8 cellular contexts compared by ENCODE assay signal in the genomic region with DNA sequence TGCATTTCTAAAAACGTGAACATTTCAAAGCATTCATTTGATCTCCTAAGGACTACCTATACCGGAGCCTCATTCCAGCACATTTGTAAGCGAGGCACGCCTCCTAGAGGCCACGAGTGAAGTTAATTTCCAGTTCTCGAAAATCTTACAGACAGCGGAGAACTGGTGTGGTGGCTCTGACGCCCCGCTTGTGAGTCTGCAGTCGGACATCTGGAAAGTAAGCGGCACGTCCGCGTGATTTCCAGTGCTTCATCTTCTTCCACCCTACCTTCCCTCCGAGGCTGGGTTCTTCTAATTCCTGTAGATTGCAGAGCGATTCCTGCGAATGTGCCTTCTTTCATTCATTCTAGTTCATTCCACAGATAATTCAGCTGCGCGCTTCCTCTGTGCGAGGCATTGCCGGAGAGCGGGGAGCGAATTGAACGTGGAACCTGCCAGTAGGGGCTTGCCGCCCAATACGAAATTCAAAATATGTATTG. TPM values are rescaled to one million over a fixed set of nuclear protein-coding genes. Genes with fewer than 3 reads are reported as not detected.
DNase-seq lines count a peak whose midpoint lies in the region; ATAC-seq, FAIRE-seq and TF ChIP-seq lines count a peak whose summit lies in the region.

No MANE protein-coding gene starts in this region.

- peaks cover 39% of the 10 kb centered on the region for H3K4me1 ChIP-seq in DND-41 (ENCODE audit: insufficient read depth, low read length)

- H3K9me3 Mint-ChIP-seq in nephron progenitor cell: no peaks in the 10 kb centered on the region
- peaks cover 0 to under 1% of the 10 kb centered on the region in 2 donors for H3K9me3 Mint-ChIP-seq in stimulated activated naive CD8-positive, alpha-beta T cell treated with anti-CD3 and anti-CD28 coated beads, Interleukin-15, amount 100 ng/mL, for 72 hours

- H3K4me1 Mint-ChIP-seq in nephron progenitor cell: peaks cover 25% of the 10 kb centered on the region
- H3K4me1 Mint-ChIP-seq in stimulated activated naive CD8-positive, alpha-beta T cell treated with anti-CD3 and anti-CD28 coated beads, Interleukin-15, amount 100 ng/mL, for 72 hours: peaks cover 28% of the 10 kb centered on the region

- peak overlapping the region; percentile 84 for H3K9ac ChIP-seq in DND-41 (ENCODE audit: low read depth, low read length)

- peaks cover 3% of the 10 kb centered on the region for H3K27me3 Mint-ChIP-seq in nephron progenitor cell (ENCODE audit: low read depth, poor library complexity)
- H3K27me3 Mint-ChIP-seq in stimulated activated naive CD8-positive, alpha-beta T cell treated with anti-CD3 and anti-CD28 coated beads, Interleukin-15, amount 100 ng/mL, for 72 hours: no peaks in the 10 kb centered on the region

- peak overlapping the region; percentile 90 for H3K27ac ChIP-seq in DND-41 (ENCODE audit: low read length)

- peak overlapping the region; percentile 93 for H2AFZ ChIP-seq in DND-41 (ENCODE audit: low read depth, low read length)

- in situ Hi-C loops in KBM-7 (cut with MboI; ENCODE audit: low pct_unique_long_range_greater_than_20kb, low sequenced_read_pairs): loop anchor here (25.0 kb wide), 1 partner anchor 404 kb away; no protein-coding TSS in a partner anchor

- H3K79me2 ChIP-seq in DND-41 (ENCODE audit: insufficient read depth, low read length): peaks cover 43% of the 10 kb centered on the region

- FAIRE-seq in RCC 7860 (lab: Jason Lieb, UNC): peak; percentile 62

- peak; percentile 86 for DNase-seq in DND-41
- DNase-seq in KBM-7: peak; percentile 96
- DNase-seq in RCC 7860 (ENCODE audit: low spot score): peak; percentile 83
- peak; percentile 55 to 64 for DNase-seq in activated T-helper 1 cell treated with anti-CD3 and anti-CD28 coated beads, Interleukin-2, amount 50 U/mL, for 16 hours (ENCODE audit: low read depth in 1 of 2, low spot score in 1 of 2)
- DNase-seq in fibroblast of the aortic adventitia (ENCODE audit: low read depth): peak; percentile 94
- peak; percentile 77 for DNase-seq in nephron progenitor cell
- peak; percentile 80 to 85 for DNase-seq in stimulated activated naive CD8-positive, alpha-beta T cell treated with anti-CD3 and anti-CD28 coated beads, Interleukin-15, amount 100 ng/mL, for 72 hours

- peaks cover 31% of the 10 kb centered on the region for H3K36me3 ChIP-seq in DND-41 (ENCODE audit: insufficient read depth, low read length)

- H3K4me2 ChIP-seq in DND-41 (ENCODE audit: insufficient read depth, low read length): peak overlapping the region; percentile 82

- no peaks in the 10 kb centered on the region for H4K20me1 ChIP-seq in DND-41 (ENCODE audit: insufficient read depth, low read length)

- peak overlapping the region; percentile 77 to 78; a peak in 3 of 4 replicates for H3K4me3 ChIP-seq in DND-41 (ENCODE audit: low read depth in 1 of 2, low read length in 2 of 2)
- peak overlapping the region; percentile 100 for H3K4me3 ChIP-seq in fibroblast of the aortic adventitia (ENCODE audit: low read depth, low read length)

- TF ChIP-seq CTCF in DND-41 (IDR thresholded peaks at IDR 0.05; ENCODE audit: borderline replicate concordance, extremely low read depth, low read length, poor library complexity, severe bottlenecking): peak; percentile 86
- TF ChIP-seq CTCF in fibroblast of the aortic adventitia (IDR thresholded peaks at IDR 0.05; ENCODE audit: insufficient read depth, low read length): peak; percentile 74
- TF ChIP-seq CTCF in nephron progenitor cell (IDR thresholded peaks at IDR 0.05): peak; percentile 78

- peaks cover 4% of the 10 kb centered on the region for H3K27me3 ChIP-seq in DND-41 (ENCODE audit: insufficient read depth, low read length, poor library complexity)

- peaks cover 28% of the 10 kb centered on the region for H3K36me3 Mint-ChIP-seq in nephron progenitor cell (ENCODE audit: low read depth)

- ATAC-seq in DND-41 (ENCODE audit: insufficient read depth, low read depth): peak; percentile 87
- ATAC-seq in GM21717 (IDR thresholded peaks at IDR 0.05; ENCODE audit: unreplicated experiment): peak; percentile 89
- ATAC-seq in stimulated activated naive CD8-positive, alpha-beta T cell treated with anti-CD3 and anti-CD28 coated beads, Interleukin-15, amount 100 ng/mL, for 72 hours: peak; percentile 94

- peak overlapping the region; percentile 99 for H3K4me3 Mint-ChIP-seq in nephron progenitor cell
- H3K4me3 Mint-ChIP-seq in stimulated activated naive CD8-positive, alpha-beta T cell treated with anti-CD3 and anti-CD28 coated beads, Interleukin-15, amount 100 ng/mL, for 72 hours: peak overlapping the region; percentile 92 to 100

- H3K9me3 ChIP-seq in DND-41 (ENCODE audit: insufficient read depth, low read length, severe bottlenecking): no peaks in the 10 kb centered on the region

- no peak overlapping the region for H3K27ac Mint-ChIP-seq in nephron progenitor cell
- H3K27ac Mint-ChIP-seq in stimulated activated naive CD8-positive, alpha-beta T cell treated with anti-CD3 and anti-CD28 coated beads, Interleukin-15, amount 100 ng/mL, for 72 hours: peak overlapping the region; percentile 77 to 99

RNA-seq across cellular contexts. Expression of gene PRIM2, which starts 0.8 kb away (rescaled TPM):
- total RNA-seq in fibroblast of the aortic adventitia (ENCODE audit: low replicate concordance): 16.4 and 80.2 TPM in 2 replicates

Comparison
In these comparisons a context has a peak if more than half of its experiments do, and no peak if none do; other contexts are left out.
1. Peak in every context shown above with its lines: DNase-seq, ATAC-seq, H3K4me3 ChIP-seq and H3K27ac ChIP-seq.